ENCODE assay signal across 8 cellular contexts in the genomic region with DNA sequence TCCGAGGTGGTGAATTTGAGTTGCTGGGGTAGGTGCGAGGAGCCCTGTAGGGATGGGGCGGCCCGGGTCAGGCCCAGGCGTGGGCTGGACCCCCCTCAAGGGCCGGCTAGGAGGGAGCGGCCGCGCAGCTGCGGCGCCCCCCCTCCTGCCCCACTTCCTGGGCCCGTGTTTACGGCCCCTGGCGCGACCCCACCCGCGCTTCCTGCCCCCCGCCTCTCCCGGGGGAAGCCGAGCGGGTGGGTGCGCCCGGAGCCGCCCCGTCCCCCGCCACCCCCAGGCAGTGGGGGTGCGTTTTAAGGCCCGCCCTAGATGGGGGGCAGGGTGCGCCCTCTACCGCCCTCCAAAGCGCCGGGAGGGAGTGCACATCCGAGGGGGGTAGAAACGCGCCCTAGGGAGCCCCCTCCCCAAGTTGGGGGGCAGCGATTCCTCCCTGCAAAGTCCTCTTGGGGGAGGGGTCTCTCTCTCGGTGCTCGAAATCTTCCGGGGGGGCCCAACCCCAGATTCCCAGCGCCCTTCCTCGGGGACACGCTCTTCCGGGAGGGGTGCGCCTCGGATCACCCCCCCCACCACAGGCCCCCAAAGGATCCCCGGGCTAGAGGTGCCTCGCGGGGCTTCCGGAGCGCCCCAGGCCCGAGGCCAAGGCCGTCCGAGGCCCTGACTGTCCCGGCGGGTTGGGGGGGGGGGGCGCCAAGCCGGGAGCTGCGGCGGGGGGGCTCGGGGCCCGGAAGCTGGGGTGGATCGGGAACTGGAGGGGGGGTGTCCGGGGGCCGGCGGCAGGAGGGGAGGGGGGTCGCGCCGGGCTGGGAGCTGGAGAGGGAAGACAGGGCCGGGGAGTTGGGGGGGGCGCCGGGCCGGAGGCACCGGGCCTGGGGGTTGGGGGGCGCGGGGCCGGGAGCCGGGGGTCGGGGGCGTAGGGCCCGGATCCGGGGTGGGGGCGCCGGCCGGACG. TPM values are rescaled to one million over a fixed set of nuclear protein-coding genes. Genes with fewer than 3 reads are reported as not detected.
DNase-seq lines count a peak whose midpoint lies in the region; ATAC-seq and TF ChIP-seq lines count a peak whose summit lies in the region.

No MANE protein-coding gene starts in this region.

- H3K27ac ChIP-seq in coronary artery, result peak overlapping the region; percentile 73 to 100
- H3K27ac ChIP-seq in lower lobe of right lung, result peak overlapping the region; percentile 96

- peaks cover 30% of the 10 kb centered on the region for H3K36me3 Mint-ChIP-seq in activated CD4-positive, alpha-beta T cell treated with anti-CD3 and anti-CD28 coated beads for 36 hours (ENCODE audit: low read depth)

- H3K4me1 ChIP-seq in lower lobe of right lung, result peaks cover 64% of the 10 kb centered on the region

- H3K4me3 ChIP-seq in AG10803 (ENCODE audit: low read length) (peak overlapping the region; percentile 80), coronary artery (peak overlapping the region; percentile 97), lower lobe of right lung (peak overlapping the region; percentile 95)

- no peaks in the 10 kb centered on the region for H3K9me3 Mint-ChIP-seq in activated CD4-positive, alpha-beta T cell treated with anti-CD3 and anti-CD28 coated beads for 36 hours (ENCODE audit: low read depth)

- peak; percentile 27 for TF ChIP-seq CTCF in AG10803 (conservative IDR thresholded peaks at IDR 0.05; ENCODE audit: low read length)
- TF ChIP-seq CTCF in coronary artery (IDR thresholded peaks at IDR 0.05), result no peak
- peak; percentile 42 for TF ChIP-seq CTCF in lower lobe of right lung (IDR thresholded peaks at IDR 0.05)

- no peaks in the 10 kb centered on the region for H3K9me3 ChIP-seq in lower lobe of right lung

- H3K4me1 Mint-ChIP-seq in activated CD4-positive, alpha-beta T cell treated with anti-CD3 and anti-CD28 coated beads for 36 hours, result peaks cover 37% of the 10 kb centered on the region

- intact Hi-C loops in activated CD4-positive, alpha-beta T cell treated with anti-CD3 and anti-CD28 coated beads for 36 hours (cut with DNase I, micrococcal nuclease), result loop anchor here (1.0 to 10.0 kb wide), 7 partner anchors 15 to 443 kb away; partner anchors contain the start of genes DOHH (in 1 of the 2), FZR1 (in 1 of the 2), NCLN (in 1 of the 2) and TLE6 (in 1 of the 2)
- intact Hi-C loops in lower lobe of right lung (cut with DNase I), result no loop called here

- peak; percentile 36 for DNase-seq in AG10803 (ENCODE audit: low read depth)
- DNase-seq in HCEC 1CT, result peak; percentile 37
- peak; percentile 71 for DNase-seq in activated CD4-positive, alpha-beta T cell treated with anti-CD3 and anti-CD28 coated beads for 36 hours
- no peak for DNase-seq in coronary artery (ENCODE audit: low spot score)
- DNase-seq in lower lobe of right lung, result peak; percentile 70
- DNase-seq in stimulated activated CD8-positive, alpha-beta memory T cell treated with anti-CD3 and anti-CD28 coated beads, Interleukin-15, amount 100 ng/mL, for 1 hour (ENCODE audit: low read depth), result peak; percentile 53
- no peak for DNase-seq in SKM-1 (lab: John Stamatoyannopoulos, UW; ENCODE audit: unreplicated experiment)
- DNase-seq in NCI-H1930 (lab: John Stamatoyannopoulos, UW), result no peak

- POLR2A ChIA-PET in activated CD4-positive, alpha-beta T cell treated with anti-CD3 and anti-CD28 coated beads for 36 hours (lab: Charles Lee), result interaction anchor here (2.2 kb wide), 1 partner anchor 10 kb away, joined by 6 read pairs; no protein-coding TSS in a partner anchor

- no peaks in the 10 kb centered on the region for H3K27me3 ChIP-seq in lower lobe of right lung (ENCODE audit: low read depth)

- peaks cover 36% of the 10 kb centered on the region for H3K36me3 ChIP-seq in lower lobe of right lung

- CTCF ChIA-PET in activated CD4-positive, alpha-beta T cell treated with anti-CD3 and anti-CD28 coated beads for 36 hours (lab: Charles Lee), result interaction anchor here (0.8 to 1.1 kb wide), 4 partner anchors 9 to 99 kb away, joined by 3 read pairs; no protein-coding TSS in a partner anchor

- peak overlapping the region; percentile 80 for H3K4me3 Mint-ChIP-seq in activated CD4-positive, alpha-beta T cell treated with anti-CD3 and anti-CD28 coated beads for 36 hours

- peak; percentile 36 for ATAC-seq in activated CD4-positive, alpha-beta T cell treated with anti-CD3 and anti-CD28 coated beads for 36 hours
- ATAC-seq in lower lobe of right lung, result peak; percentile 75 to 82

- peak overlapping the region; percentile 88 for H3K27ac Mint-ChIP-seq in activated CD4-positive, alpha-beta T cell treated with anti-CD3 and anti-CD28 coated beads for 36 hours

- H3K27me3 Mint-ChIP-seq in activated CD4-positive, alpha-beta T cell treated with anti-CD3 and anti-CD28 coated beads for 36 hours, result no peaks in the 10 kb centered on the region

RNA-seq across cellular contexts. Expression of gene TLE5, which starts 0.8 kb away (rescaled TPM):
- 100 to 1,000 TPM; 349 to 533 TPM for total RNA-seq in activated CD4-positive, alpha-beta T cell treated with anti-CD3 and anti-CD28 coated beads for 36 hours
- 413 TPM for total RNA-seq in lower lobe of right lung

RNA-seq across cellular contexts. Expression of gene TLE2, which starts 32.4 kb away (rescaled TPM):
- total RNA-seq in activated CD4-positive, alpha-beta T cell treated with anti-CD3 and anti-CD28 coated beads for 36 hours, result 1 to 10 TPM; 4.7 to 6.3 TPM
- total RNA-seq in lower lobe of right lung, result 42.7 TPM

RNA-seq across cellular contexts. Expression of gene GNA11, which starts 32.7 kb away (rescaled TPM):
- 10 to 100 TPM in 1 of 2 experiments, 1 to 10 TPM in 1; 7.3 to 13.2 TPM for total RNA-seq in activated CD4-positive, alpha-beta T cell treated with anti-CD3 and anti-CD28 coated beads for 36 hours
- total RNA-seq in lower lobe of right lung, result 60.6 TPM

Comparison
In these comparisons a context has a peak if more than half of its experiments do, and no peak if none do; other contexts are left out.
1. DNase-seq: peak in AG10803 (single experiment), HCEC 1CT (single experiment), activated CD4-positive, alpha-beta T cell treated with anti-CD3 and anti-CD28 coated beads for 36 hours (single experiment), lower lobe of right lung (single experiment) and stimulated activated CD8-positive, alpha-beta memory T cell treated with anti-CD3 and anti-CD28 coated beads, Interleukin-15, amount 100 ng/mL, for 1 hour (single experiment); none in coronary artery (single experiment), SKM-1 (single experiment) and NCI-H1930 (0 of 2).
2. Peak in every context shown above with its lines, with median percentiles within 50 percentile points of each other: H3K4me3 ChIP-seq.